ENCODE assay signal across 1 cellular context in genomic region chr20:44746367-44747165, GRCh38.
TF ChIP-seq lines count a peak whose summit lies in the region.

No MANE protein-coding gene starts in this region.

TF ChIP-seq in HepG2, 621 proteins besides CTCF, POLR2A, EP300 and RAD21 (continues in another document):
- TF ChIP-seq ZNF768 (CRISPR knock-in tag; IDR thresholded peaks at IDR 0.05) (peak; percentile 99), MTA3 (CRISPR knock-in tag; IDR thresholded peaks at IDR 0.05) (no peak), SMAD1 (CRISPR knock-in tag; IDR thresholded peaks at IDR 0.05; ENCODE audit: borderline replicate concordance, low read depth) (no peak), GABPB1 (CRISPR knock-in tag; IDR thresholded peaks at IDR 0.05) (no peak), HOXA3 (CRISPR knock-in tag; IDR thresholded peaks at IDR 0.05) (no peak), ZNF792 (CRISPR knock-in tag; IDR thresholded peaks at IDR 0.05) (no peak), REXO4 (CRISPR knock-in tag; IDR thresholded peaks at IDR 0.05; ENCODE audit: borderline replicate concordance) (no peak), ZNF30 (CRISPR knock-in tag; IDR thresholded peaks at IDR 0.05) (0 out of 2 replicates have a peak, but pooled peaks have one; percentile 1), TARDBP (CRISPR knock-in tag; IDR thresholded peaks at IDR 0.05) (no peak), ZFY (CRISPR knock-in tag; IDR thresholded peaks at IDR 0.05) (no peak), EEA1 (CRISPR knock-in tag; IDR thresholded peaks at IDR 0.05; ENCODE audit: borderline replicate concordance) (0 out of 2 replicates have a peak, but pooled peaks have one; percentile 1), ZBTB39 (CRISPR knock-in tag; IDR thresholded peaks at IDR 0.05) (no peak), NFE2L2 (IDR thresholded peaks at IDR 0.05; ENCODE audit: low read length) (no peak), ZNF460 (CRISPR knock-in tag; IDR thresholded peaks at IDR 0.05; ENCODE audit: borderline replicate concordance) (no peak), CBX2 (IDR thresholded peaks at IDR 0.05; ENCODE audit: low read depth, low read length) (no peak), CBX2 (CRISPR knock-in tag; IDR thresholded peaks at IDR 0.05; ENCODE audit: low read depth) (0 out of 2 replicates have a peak, but pooled peaks have one; percentile 42), MED8 (CRISPR knock-in tag; IDR thresholded peaks at IDR 0.05; ENCODE audit: insufficient replicate concordance) (peak; percentile 38), ZNF343 (CRISPR knock-in tag; IDR thresholded peaks at IDR 0.05) (no peak), ZNF546 (CRISPR knock-in tag; conservative IDR thresholded peaks at IDR 0.05) (no peak), SP4 (CRISPR knock-in tag; IDR thresholded peaks at IDR 0.05) (0 out of 2 replicates have a peak, but pooled peaks have one; percentile 30), HNRNPL (IDR thresholded peaks at IDR 0.05; ENCODE audit: low read depth, low read length) (no peak), RFX1 (IDR thresholded peaks at IDR 0.05) (peak; percentile 57), NCOA1 (CRISPR knock-in tag; IDR thresholded peaks at IDR 0.05) (0 out of 2 replicates have a peak, but pooled peaks have one; percentile 34), ZFP36L2 (CRISPR knock-in tag; IDR thresholded peaks at IDR 0.05) (no peak), KDM1A (CRISPR knock-in tag; IDR thresholded peaks at IDR 0.05) (0 out of 2 replicates have a peak, but pooled peaks have one; percentile 50), NBN (conservative IDR thresholded peaks at IDR 0.05) (no peak), HNF4A (CRISPR knock-in tag; IDR thresholded peaks at IDR 0.05) (peak; percentile 17; the same call in 1 of the 2 replicates), MZF1 (CRISPR knock-in tag; IDR thresholded peaks at IDR 0.05; ENCODE audit: borderline replicate concordance) (0 out of 2 replicates have a peak, but pooled peaks have one; percentile 72), ZBTB40 (IDR thresholded peaks at IDR 0.05) (no peak), ZBTB40 (CRISPR knock-in tag; IDR thresholded peaks at IDR 0.05) (no peak), ZNF3 (CRISPR knock-in tag; IDR thresholded peaks at IDR 0.05) (peak; percentile 52; the same call in 1 of the 2 replicates), ZBTB7B (CRISPR knock-in tag; IDR thresholded peaks at IDR 0.05) (no peak), ZNF883 (CRISPR knock-in tag; IDR thresholded peaks at IDR 0.05; ENCODE audit: not compliant biosample characterization) (peak; percentile 13), MXD1 (CRISPR knock-in tag; IDR thresholded peaks at IDR 0.05) (no peak), TAF1 (CRISPR knock-in tag; IDR thresholded peaks at IDR 0.05) (0 out of 2 replicates have a peak, but pooled peaks have one; percentile 22), ZMYM3 (CRISPR knock-in tag; IDR thresholded peaks at IDR 0.05) (peak; percentile 93), EZH2 (conservative IDR thresholded peaks at IDR 0.05; ENCODE audit: low read depth, low read length) (peak; percentile 67; the same call in 1 of the 2 replicates)
- TF ChIP-seq, protein P1, sequence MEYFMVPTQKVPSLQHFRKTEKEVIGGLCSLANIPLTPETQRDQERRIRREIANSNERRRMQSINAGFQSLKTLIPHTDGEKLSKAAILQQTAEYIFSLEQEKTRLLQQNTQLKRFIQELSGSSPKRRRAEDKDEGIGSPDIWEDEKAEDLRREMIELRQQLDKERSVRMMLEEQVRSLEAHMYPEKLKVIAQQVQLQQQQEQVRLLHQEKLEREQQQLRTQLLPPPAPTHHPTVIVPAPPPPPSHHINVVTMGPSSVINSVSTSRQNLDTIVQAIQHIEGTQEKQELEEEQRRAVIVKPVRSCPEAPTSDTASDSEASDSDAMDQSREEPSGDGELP (IDR thresholded peaks at IDR 0.05; ENCODE audit: borderline replicate concordance, low read depth), result no peak
- TF ChIP-seq, protein P2, sequence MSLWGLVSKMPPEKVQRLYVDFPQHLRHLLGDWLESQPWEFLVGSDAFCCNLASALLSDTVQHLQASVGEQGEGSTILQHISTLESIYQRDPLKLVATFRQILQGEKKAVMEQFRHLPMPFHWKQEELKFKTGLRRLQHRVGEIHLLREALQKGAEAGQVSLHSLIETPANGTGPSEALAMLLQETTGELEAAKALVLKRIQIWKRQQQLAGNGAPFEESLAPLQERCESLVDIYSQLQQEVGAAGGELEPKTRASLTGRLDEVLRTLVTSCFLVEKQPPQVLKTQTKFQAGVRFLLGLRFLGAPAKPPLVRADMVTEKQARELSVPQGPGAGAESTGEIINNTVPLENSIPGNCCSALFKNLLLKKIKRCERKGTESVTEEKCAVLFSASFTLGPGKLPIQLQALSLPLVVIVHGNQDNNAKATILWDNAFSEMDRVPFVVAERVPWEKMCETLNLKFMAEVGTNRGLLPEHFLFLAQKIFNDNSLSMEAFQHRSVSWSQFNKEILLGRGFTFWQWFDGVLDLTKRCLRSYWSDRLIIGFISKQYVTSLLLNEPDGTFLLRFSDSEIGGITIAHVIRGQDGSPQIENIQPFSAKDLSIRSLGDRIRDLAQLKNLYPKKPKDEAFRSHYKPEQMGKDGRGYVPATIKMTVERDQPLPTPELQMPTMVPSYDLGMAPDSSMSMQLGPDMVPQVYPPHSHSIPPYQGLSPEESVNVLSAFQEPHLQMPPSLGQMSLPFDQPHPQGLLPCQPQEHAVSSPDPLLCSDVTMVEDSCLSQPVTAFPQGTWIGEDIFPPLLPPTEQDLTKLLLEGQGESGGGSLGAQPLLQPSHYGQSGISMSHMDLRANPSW (CRISPR knock-in tag; IDR thresholded peaks at IDR 0.05; ENCODE audit: borderline replicate concordance), result no peak
- TF ChIP-seq, protein P3, sequence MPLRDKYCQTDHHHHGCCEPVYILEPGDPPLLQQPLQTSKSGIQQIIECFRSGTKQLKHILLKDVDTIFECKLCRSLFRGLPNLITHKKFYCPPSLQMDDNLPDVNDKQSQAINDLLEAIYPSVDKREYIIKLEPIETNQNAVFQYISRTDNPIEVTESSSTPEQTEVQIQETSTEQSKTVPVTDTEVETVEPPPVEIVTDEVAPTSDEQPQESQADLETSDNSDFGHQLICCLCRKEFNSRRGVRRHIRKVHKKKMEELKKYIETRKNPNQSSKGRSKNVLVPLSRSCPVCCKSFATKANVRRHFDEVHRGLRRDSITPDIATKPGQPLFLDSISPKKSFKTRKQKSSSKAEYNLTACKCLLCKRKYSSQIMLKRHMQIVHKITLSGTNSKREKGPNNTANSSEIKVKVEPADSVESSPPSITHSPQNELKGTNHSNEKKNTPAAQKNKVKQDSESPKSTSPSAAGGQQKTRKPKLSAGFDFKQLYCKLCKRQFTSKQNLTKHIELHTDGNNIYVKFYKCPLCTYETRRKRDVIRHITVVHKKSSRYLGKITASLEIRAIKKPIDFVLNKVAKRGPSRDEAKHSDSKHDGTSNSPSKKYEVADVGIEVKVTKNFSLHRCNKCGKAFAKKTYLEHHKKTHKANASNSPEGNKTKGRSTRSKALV (CRISPR knock-in tag; IDR thresholded peaks at IDR 0.05), result no peak
- TF ChIP-seq, protein P4, sequence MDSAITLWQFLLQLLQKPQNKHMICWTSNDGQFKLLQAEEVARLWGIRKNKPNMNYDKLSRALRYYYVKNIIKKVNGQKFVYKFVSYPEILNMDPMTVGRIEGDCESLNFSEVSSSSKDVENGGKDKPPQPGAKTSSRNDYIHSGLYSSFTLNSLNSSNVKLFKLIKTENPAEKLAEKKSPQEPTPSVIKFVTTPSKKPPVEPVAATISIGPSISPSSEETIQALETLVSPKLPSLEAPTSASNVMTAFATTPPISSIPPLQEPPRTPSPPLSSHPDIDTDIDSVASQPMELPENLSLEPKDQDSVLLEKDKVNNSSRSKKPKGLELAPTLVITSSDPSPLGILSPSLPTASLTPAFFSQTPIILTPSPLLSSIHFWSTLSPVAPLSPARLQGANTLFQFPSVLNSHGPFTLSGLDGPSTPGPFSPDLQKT (CRISPR knock-in tag; IDR thresholded peaks at IDR 0.05; ENCODE audit: borderline replicate concordance), result no peak
- TF ChIP-seq, protein P5, sequence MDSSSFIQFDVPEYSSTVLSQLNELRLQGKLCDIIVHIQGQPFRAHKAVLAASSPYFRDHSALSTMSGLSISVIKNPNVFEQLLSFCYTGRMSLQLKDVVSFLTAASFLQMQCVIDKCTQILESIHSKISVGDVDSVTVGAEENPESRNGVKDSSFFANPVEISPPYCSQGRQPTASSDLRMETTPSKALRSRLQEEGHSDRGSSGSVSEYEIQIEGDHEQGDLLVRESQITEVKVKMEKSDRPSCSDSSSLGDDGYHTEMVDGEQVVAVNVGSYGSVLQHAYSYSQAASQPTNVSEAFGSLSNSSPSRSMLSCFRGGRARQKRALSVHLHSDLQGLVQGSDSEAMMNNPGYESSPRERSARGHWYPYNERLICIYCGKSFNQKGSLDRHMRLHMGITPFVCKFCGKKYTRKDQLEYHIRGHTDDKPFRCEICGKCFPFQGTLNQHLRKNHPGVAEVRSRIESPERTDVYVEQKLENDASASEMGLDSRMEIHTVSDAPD (CRISPR knock-in tag; IDR thresholded peaks at IDR 0.05), result no peak
